ENCODE assay signal across 19 cellular contexts in genomic region chr9:22649384-22649783, GRCh38.
DNase-seq lines count a peak whose midpoint lies in the region; ATAC-seq and TF ChIP-seq lines count a peak whose summit lies in the region.
"Had no signal": no experiment of that assay in that cellular context is flagged by ENCODE, and none has a peak within 500 bp of the region (broad histone marks: within the 10 kb centered on the region; RNA-seq: fewer than 3 reads in every experiment).

No MANE protein-coding gene starts in this region.

- ATAC-seq in left lobe of liver (peak; percentile 15), GM18505 (IDR thresholded peaks at IDR 0.05; ENCODE audit: unreplicated experiment) (no peak), esophagus mucosa (no peak)
- ATAC-seq: naive thymus-derived CD8-positive, alpha-beta T cell; T-helper 17 cell had no signal

- no peaks in the 10 kb centered on the region for H3K9me2 ChIP-seq in GM23248 (ENCODE audit: insufficient read depth)

- peaks cover 15% of the 10 kb centered on the region; the same call in 1 of the 2 replicates for H3F3A ChIP-seq in GM23248 (ENCODE audit: insufficient read depth)
- no peaks in the 10 kb centered on the region for H3F3A ChIP-seq in smooth muscle cell (ENCODE audit: low read depth)

- H3K4me1 ChIP-seq in GM23248 (ENCODE audit: insufficient read depth) (peaks cover 29% of the 10 kb centered on the region), smooth muscle cell (ENCODE audit: low read depth) (no peaks in the 10 kb centered on the region)

- 20 to 23% methylated on average over 2 of the region's 2 CpGs for WGBS in GM23248 (ENCODE audit: low coverage in 1 of 2, low lambda C conversion rate in 2 of 2, missing lambda C conversion rate in 2 of 2), 2 experiments
- 30% methylated on average over 2 of the region's 2 CpGs for WGBS in smooth muscle cell (ENCODE audit: low lambda C conversion rate)

- H4K20me1 ChIP-seq in GM23248 (ENCODE audit: insufficient read depth) = no peaks in the 10 kb centered on the region
- H4K20me1 ChIP-seq in smooth muscle cell (ENCODE audit: low read depth) = peaks cover under 1% of the 10 kb centered on the region

- no peaks in the 10 kb centered on the region for H3K79me2 ChIP-seq in GM23248 (ENCODE audit: insufficient read depth)
- H3K79me2 ChIP-seq in smooth muscle cell (ENCODE audit: low read depth) = no peaks in the 10 kb centered on the region

- H3K27me3 ChIP-seq in GM23248 (replicated peaks; ENCODE audit: insufficient read depth) (no peaks in the 10 kb centered on the region), smooth muscle cell (ENCODE audit: low read depth) (no peaks in the 10 kb centered on the region)
- H3K27me3 ChIP-seq: MG63 had no signal

- DNase-seq in GM23248 (peak; percentile 68), choroid plexus epithelial cell (ENCODE audit: low read depth) (peak; percentile 4), left lobe of liver (ENCODE audit: low spot score) (no peak), smooth muscle cell (lab: John Stamatoyannopoulos, UW; ENCODE audit: unreplicated experiment) (no peak), activated gamma-delta T cell treated with Interleukin-2 at 50 U/mL for 16 hours (no peak)
- DNase-seq: activated CD4-positive, alpha-beta T cell treated with anti-CD3 and anti-CD28 coated beads, Interleukin-2, amount 50 U/mL, for 1 hour; CD4-positive, alpha-beta memory T cell; DMS153; MG63; naive thymus-derived CD8-positive, alpha-beta T cell; NCI-H1436; NCI-H510A; retina; stimulated activated CD8-positive, alpha-beta memory T cell treated with anti-CD3 and anti-CD28 coated beads, Interleukin-4, amount 100 ng/mL, for 48 hours; T-helper 17 cell; WERI-Rb-1 had no signal

- H2AFZ ChIP-seq in GM23248 (no peak overlapping the region), smooth muscle cell (ENCODE audit: low read depth) (no peak overlapping the region)

- no peak for TF ChIP-seq POLR2A in GM18505 (IDR thresholded peaks at IDR 0.05; ENCODE audit: borderline replicate concordance, extremely low read depth, insufficient read depth, insufficient read length)

- TF ChIP-seq CTCF in choroid plexus epithelial cell (conservative IDR thresholded peaks at IDR 0.05; ENCODE audit: low read depth, low read length) = no peak
- TF ChIP-seq CTCF in smooth muscle cell (IDR thresholded peaks at IDR 0.05; ENCODE audit: borderline replicate concordance, insufficient read depth, poor library complexity, severe bottlenecking) = no peak

- H3K9ac ChIP-seq in GM23248 = no peak overlapping the region
- no peak overlapping the region for H3K9ac ChIP-seq in smooth muscle cell (ENCODE audit: low read depth)

- H3K4me2 ChIP-seq in GM23248 (ENCODE audit: unreplicated experiment) (no peak overlapping the region), smooth muscle cell (peak overlapping the region; percentile 6)

- H3K36me3 ChIP-seq in GM23248 (ENCODE audit: low read depth) = no peaks in the 10 kb centered on the region
- H3K36me3 ChIP-seq in smooth muscle cell (ENCODE audit: low read depth) = no peaks in the 10 kb centered on the region
- H3K36me3 ChIP-seq: MG63, WERI-Rb-1 had no signal

- H3K27ac ChIP-seq in GM23248 (peak overlapping the region; percentile 18), smooth muscle cell (ENCODE audit: low read depth) (peak overlapping the region; percentile 15)
- H3K27ac ChIP-seq: SK-N-MC, WERI-Rb-1 had no signal

- no peak overlapping the region for H3K4me3 ChIP-seq in GM23248
- H3K4me3 ChIP-seq in choroid plexus epithelial cell (ENCODE audit: low read depth, low read length) = no peak overlapping the region
- no peak overlapping the region for H3K4me3 ChIP-seq in smooth muscle cell
- H3K4me3 ChIP-seq: MG63, SK-N-MC had no signal

- H3K9me3 ChIP-seq in GM23248 (ENCODE audit: low read depth) = no peaks in the 10 kb centered on the region
- H3K9me3 ChIP-seq in smooth muscle cell (replicated peaks; ENCODE audit: low read depth) = no peaks in the 10 kb centered on the region
- H3K9me3 ChIP-seq: MG63 had no signal

- in situ Hi-C loops in GM23248 (cut with MboI) = no loop called here

Comparison
In these comparisons a context has a peak if more than half of its experiments do, and no peak if none do; other contexts are left out.
1. DNase-seq: peak in GM23248 (single experiment) and choroid plexus epithelial cell (single experiment); none in left lobe of liver (single experiment), smooth muscle cell (single experiment) and activated gamma-delta T cell treated with Interleukin-2 at 50 U/mL for 16 hours (single experiment).